ENCODE assay signal across 23 cellular contexts in the genomic region with DNA sequence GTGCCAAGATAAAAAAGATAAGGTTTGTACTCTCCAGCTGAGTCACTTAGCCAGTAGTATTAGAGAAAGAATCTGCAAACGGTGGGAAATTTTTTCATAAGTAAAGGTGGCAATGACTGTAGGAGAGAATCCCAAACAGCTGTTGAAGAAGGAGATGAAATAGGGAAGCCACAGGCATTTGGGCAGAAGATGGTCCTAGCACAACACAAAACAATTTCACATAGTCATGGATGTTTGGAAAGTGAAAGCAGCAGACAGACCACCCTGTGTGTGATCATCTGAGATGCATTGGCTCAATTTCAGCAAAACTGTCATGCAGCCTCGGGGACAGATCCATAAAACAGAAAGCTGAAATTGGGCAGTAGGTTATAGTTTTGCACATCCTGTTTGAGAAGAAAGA.
A peak's percentile ranks its signal among the peaks of the same experiment; 100 is the strongest.
DNase-seq lines count a peak whose midpoint lies in the region; ATAC-seq and TF ChIP-seq lines count a peak whose summit lies in the region.
"Had no signal": no experiment of that assay in that cellular context is flagged by ENCODE, and none has a peak within 500 bp of the region (broad histone marks: within the 10 kb centered on the region; RNA-seq: fewer than 3 reads in every experiment).

No MANE protein-coding gene starts in this region.

- H3K9ac ChIP-seq in PC-3 (ENCODE audit: low read length) (no peak overlapping the region), skeletal muscle satellite cell (ENCODE audit: low read depth, low read length) (no peak overlapping the region)

- peaks cover 18% of the 10 kb centered on the region; the same call in 1 of the 2 replicates for H3K4me1 ChIP-seq in PC-3 (ENCODE audit: insufficient read depth, low read length)
- no peaks in the 10 kb centered on the region for H3K4me1 ChIP-seq in skeletal muscle satellite cell (ENCODE audit: control insufficient read depth, insufficient read depth, low read length)
- H3K4me1 ChIP-seq: left lung, suprapubic skin had no signal

- no peak; the same call in 1 of the 2 replicates for ATAC-seq in PC-3
- ATAC-seq: activated CD8-positive, alpha-beta memory T cell treated with anti-CD3 and anti-CD28 coated beads, Interleukin-2, amount 10 ng/mL, durations not matched to agents 7 days and 5 days; left lung; mucosa of descending colon had no signal

- H3K9me3 ChIP-seq in PC-3 (ENCODE audit: low read length) (no peaks in the 10 kb centered on the region), skeletal muscle satellite cell (replicated peaks; ENCODE audit: low read length) (no peaks in the 10 kb centered on the region)
- H3K9me3 ChIP-seq: left lung, MG63, suprapubic skin had no signal

- H3K27me3 ChIP-seq in PC-3 (ENCODE audit: low read length) (no peaks in the 10 kb centered on the region), skeletal muscle satellite cell (ENCODE audit: control insufficient read depth, insufficient read depth, low read length) (no peaks in the 10 kb centered on the region)
- H3K27me3 ChIP-seq: dorsolateral prefrontal cortex, left lung, MG63, suprapubic skin had no signal

- peak overlapping the region; percentile 58; the same call in 1 of the 2 replicates for H3K27ac ChIP-seq in PC-3 (ENCODE audit: low read length)
- H3K27ac ChIP-seq: dorsolateral prefrontal cortex, left lung, suprapubic skin had no signal

- CTCF ChIA-PET in PC-3 (lab: Charles Lee) = no interaction called here
- CTCF ChIA-PET in HEK293T (lab: Yijun Ruan, JAX) = no interaction called here

- DNase-seq in ELR (ENCODE audit: low read depth) = peak; percentile 35
- DNase-seq in PC-3 = peak; percentile 18
- peak; percentile 43 for DNase-seq in choroid plexus epithelial cell (ENCODE audit: low read depth)
- no peak for DNase-seq in GM20000 (ENCODE audit: low spot score)
- DNase-seq in NCI-H82 (lab: John Stamatoyannopoulos, UW) = no peak
- no peak for DNase-seq in HEK293T (ENCODE audit: extremely low spot score)
- DNase-seq: activated CD4-positive, alpha-beta T cell treated with anti-CD3 and anti-CD28 coated beads for 4 hours; activated CD8-positive, alpha-beta memory T cell treated with anti-CD3 and anti-CD28 coated beads, Interleukin-2, amount 10 ng/mL, durations not matched to agents 7 days and 5 days; activated naive CD8-positive, alpha-beta T cell treated with anti-CD3 and anti-CD28 coated beads, Interleukin-2, amount 10 ng/mL, durations not matched to agents 7 days and 5 days; COR-L47; dorsolateral prefrontal cortex; erythroblast; GOT3; left lung; MG63; mucosa of descending colon; NCI-H146; NCI-H774; RPMI8226; stimulated activated CD4-positive, alpha-beta T cell treated with anti-CD3 and anti-CD28 coated beads, Interleukin-15, amount 100 ng/mL, for 24 hours; SW 1271 had no signal

- POLR2A ChIA-PET in PC-3 (lab: Charles Lee; ENCODE audit: unreplicated experiment) = no interaction called here
- POLR2A ChIA-PET in HEK293T (lab: Yijun Ruan, JAX) = no interaction called here

- H4K20me1 ChIP-seq in PC-3 (ENCODE audit: low read length) = no peaks in the 10 kb centered on the region

- no peaks in the 10 kb centered on the region for H3K9me2 ChIP-seq in PC-3 (replicated peaks; ENCODE audit: low read length)

- no peaks in the 10 kb centered on the region for H3F3A ChIP-seq in PC-3 (ENCODE audit: low read length, unreplicated experiment)

- no peak overlapping the region for H2AFZ ChIP-seq in PC-3 (ENCODE audit: low read length)

- H3K79me2 ChIP-seq in PC-3 (ENCODE audit: low read length) = no peaks in the 10 kb centered on the region

- H3K4me3 ChIP-seq in PC-3 (ENCODE audit: low read length) (peak overlapping the region; percentile 7; the same call in 1 of the 2 replicates), choroid plexus epithelial cell (ENCODE audit: low read depth, low read length) (no peak overlapping the region), skeletal muscle satellite cell (ENCODE audit: low read length) (no peak overlapping the region)
- H3K4me3 ChIP-seq: dorsolateral prefrontal cortex, left lung, MG63, mucosa of descending colon, suprapubic skin had no signal

- H3K36me3 ChIP-seq in PC-3 (ENCODE audit: low read depth, low read length) = no peaks in the 10 kb centered on the region
- H3K36me3 ChIP-seq in skeletal muscle satellite cell (ENCODE audit: insufficient read depth, low read length) = no peaks in the 10 kb centered on the region
- H3K36me3 ChIP-seq: left lung, MG63, suprapubic skin had no signal

- intact Hi-C loops in PC-3 (cut with micrococcal nuclease) = loop anchor here (5.0 kb wide), 1 partner anchor 85 kb away; no protein-coding TSS in a partner anchor

- H3K4me2 ChIP-seq in PC-3 (ENCODE audit: low read length) (peak overlapping the region; percentile 66), skeletal muscle satellite cell (ENCODE audit: low read length) (peak overlapping the region; percentile 28)

- no peak for TF ChIP-seq CTCF in PC-3 (conservative IDR thresholded peaks at IDR 0.05; ENCODE audit: low read depth, low read length)
- no peak for TF ChIP-seq CTCF in choroid plexus epithelial cell (conservative IDR thresholded peaks at IDR 0.05; ENCODE audit: low read depth, low read length)
- TF ChIP-seq CTCF in GM20000 (IDR thresholded peaks at IDR 0.05; ENCODE audit: extremely low read depth, missing control alignments) = no peak

- no TSS peak for BruUV-seq in PC-3 (replicated peaks; lab: Mats Ljungman, UMichigan)

TF ChIP-seq in HEK293T, 16 proteins besides CTCF, POLR2A, EP300 and RAD21:
- TF ChIP-seq CTBP1 (IDR thresholded peaks at IDR 0.05; ENCODE audit: borderline replicate concordance) (no peak), FOXA1 (IDR thresholded peaks at IDR 0.05) (no peak), FOXM1 (IDR thresholded peaks at IDR 0.05; ENCODE audit: borderline replicate concordance) (no peak), ELF4 (IDR thresholded peaks at IDR 0.05) (no peak), L3MBTL2 (conservative IDR thresholded peaks at IDR 0.05) (no peak; the same call in 1 of the 2 replicates), LEF1 (IDR thresholded peaks at IDR 0.05; ENCODE audit: borderline replicate concordance) (no peak), NFRKB (IDR thresholded peaks at IDR 0.05) (no peak), TARDBP (IDR thresholded peaks at IDR 0.05) (no peak), HDGF (IDR thresholded peaks at IDR 0.05; ENCODE audit: borderline replicate concordance) (no peak), SP1 (IDR thresholded peaks at IDR 0.05) (no peak), BHLHE40 (IDR thresholded peaks at IDR 0.05; ENCODE audit: borderline replicate concordance) (no peak), FOXK2 (IDR thresholded peaks at IDR 0.05) (no peak), ARNT (IDR thresholded peaks at IDR 0.05) (no peak), SUZ12 (IDR thresholded peaks at IDR 0.05) (no peak), ZNF384 (IDR thresholded peaks at IDR 0.05) (no peak)

Comparison
In these comparisons a context has a peak if more than half of its experiments do, and no peak if none do; other contexts are left out.
1. DNase-seq: peak in ELR (single experiment), PC-3 (single experiment) and choroid plexus epithelial cell (single experiment); none in GM20000 (single experiment), NCI-H82 (single experiment) and HEK293T (single experiment).